In the genomic region with DNA sequence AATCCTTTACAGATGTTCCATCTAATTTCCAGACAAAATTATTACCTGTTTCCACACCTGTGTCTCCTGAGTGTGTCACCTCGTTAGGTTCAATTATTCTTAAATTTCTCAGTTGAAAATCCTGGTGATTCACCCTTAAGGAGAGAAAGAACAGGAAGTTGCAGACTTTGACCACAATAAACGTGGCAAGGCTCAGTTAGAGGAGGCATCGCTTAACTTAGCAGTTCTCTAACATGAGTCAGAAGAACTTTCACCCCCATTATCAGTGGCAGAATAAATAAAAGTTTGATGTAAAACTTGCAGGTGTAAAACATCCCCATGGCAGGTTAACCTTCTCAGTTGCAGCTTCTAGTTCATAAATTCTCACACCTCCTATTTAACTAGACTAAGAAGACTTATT, we compare ENCODE assay signal across 8 cellular contexts. TPM values are rescaled to one million over a fixed set of nuclear protein-coding genes. Genes with fewer than 3 reads are reported as not detected.
DNase-seq lines count a peak whose midpoint lies in the region; ATAC-seq lines count a peak whose summit lies in the region.

No MANE protein-coding gene starts in this region.

- peak overlapping the region; percentile 85 to 92 for H3K27ac Mint-ChIP-seq in T-cell
- H3K27ac Mint-ChIP-seq in effector memory CD8-positive, alpha-beta T cell, result peak overlapping the region; percentile 66 to 82

- H3K4me3 Mint-ChIP-seq in T-cell, result peak overlapping the region; percentile 37 to 62 (median 52)
- H3K4me3 Mint-ChIP-seq in effector memory CD8-positive, alpha-beta T cell, result peak overlapping the region; percentile 10 to 68

- H3K9me3 Mint-ChIP-seq in T-cell, result no peaks in the 10 kb centered on the region
- no peaks in the 10 kb centered on the region for H3K9me3 Mint-ChIP-seq in effector memory CD8-positive, alpha-beta T cell

- peak; percentile 41 for ATAC-seq in HG03196 (IDR thresholded peaks at IDR 0.05; ENCODE audit: unreplicated experiment)
- ATAC-seq in T-cell (replicated peaks in 1 of 4), result peak; percentile 97 to 98 (median 98)
- ATAC-seq in effector memory CD8-positive, alpha-beta T cell (replicated peaks), result peak; percentile 87
- ATAC-seq in HG02938 (IDR thresholded peaks at IDR 0.05; ENCODE audit: unreplicated experiment), result no peak
- ATAC-seq in HG02840 (IDR thresholded peaks at IDR 0.05; ENCODE audit: low FRiP score, unreplicated experiment), result no peak

- DNase-seq in Daoy (ENCODE audit: low read depth) (peak; percentile 75), T-cell (peak in 21 of 34 experiments; percentile 19 to 56 (median 32)), NCI-H128 (lab: John Stamatoyannopoulos, UW; ENCODE audit: unreplicated experiment) (no peak)
- peak; percentile 17 to 44 (median 24) for DNase-seq in effector memory CD8-positive, alpha-beta T cell
- peak; percentile 59 for DNase-seq in stimulated activated CD4-positive, alpha-beta T cell treated with anti-CD3 and anti-CD28 coated beads, Interleukin-2, amount 100 ng/mL, for 4 hours (ENCODE audit: low read depth)

- CTCF ChIA-PET in T-cell (lab: Charles Lee), result interaction anchor here in 1 of 2 donors (0.5 to 1.4 kb wide), 2 partner anchors 31 to 681 kb away, joined by 3 to 5 read pairs; no protein-coding TSS in a partner anchor

- peaks cover 80 to 94% (median 88%) of the 10 kb centered on the region in 3 donors for H3K4me1 Mint-ChIP-seq in T-cell
- peaks cover 57 to 78% of the 10 kb centered on the region in 2 donors for H3K4me1 Mint-ChIP-seq in effector memory CD8-positive, alpha-beta T cell (ENCODE audit: low read depth in 2 of 2)

- POLR2A ChIA-PET in T-cell (lab: Charles Lee), result no interaction called here

- H3K36me3 Mint-ChIP-seq in T-cell, result peaks cover 25% of the 10 kb centered on the region
- peaks cover 6% of the 10 kb centered on the region for H3K36me3 Mint-ChIP-seq in effector memory CD8-positive, alpha-beta T cell (ENCODE audit: insufficient read depth)

- no peaks in the 10 kb centered on the region for H3K27me3 Mint-ChIP-seq in T-cell
- H3K27me3 Mint-ChIP-seq in effector memory CD8-positive, alpha-beta T cell, result no peaks in the 10 kb centered on the region

RNA-seq across cellular contexts. Expression of gene XPNPEP1, which starts 8.3 kb away (rescaled TPM):
- 42.4 and 42.5 TPM in 2 replicates for total RNA-seq in Daoy (2014; rRNA removed; shearing (Covaris generic))
- total RNA-seq in T-cell, result 10 to 100 TPM; 40.0 to 63.9 (median 44.6) TPM

Comparison
In these comparisons a context has a peak if more than half of its experiments do, and no peak if none do; other contexts are left out.
1. ATAC-seq: peak in HG03196 (single experiment), T-cell (4 of 4) and effector memory CD8-positive, alpha-beta T cell (single experiment); none in HG02938 (single experiment) and HG02840 (single experiment).